21 cellular contexts compared by ENCODE assay signal in genomic region chr1:22413799-22414198, GRCh38. TPM values are rescaled to one million over a fixed set of nuclear protein-coding genes. Genes with fewer than 3 reads are reported as not detected.
A peak's percentile ranks its signal among the peaks of the same experiment; 100 is the strongest.
DNase-seq lines count a peak whose midpoint lies in the region; ATAC-seq, FAIRE-seq and TF ChIP-seq lines count a peak whose summit lies in the region.
"Had no signal": no experiment of that assay in that cellular context is flagged by ENCODE, and none has a peak within 500 bp of the region (broad histone marks: within the 10 kb centered on the region; RNA-seq: fewer than 3 reads in every experiment).

No MANE protein-coding gene starts in this region.

- POLR2A ChIA-PET in A549 (lab: Yijun Ruan, JAX) = interaction anchor here (1.2 kb wide), 1 partner anchor 389 kb away, joined by 3 read pairs; no protein-coding TSS in a partner anchor

- TF ChIP-seq EP300 in A549 (IDR thresholded peaks at IDR 0.05) = no peak

- H4K20me1 ChIP-seq in hepatocyte (ENCODE audit: insufficient read depth, poor library complexity, severe bottlenecking) = no peaks in the 10 kb centered on the region

- no peak for TF ChIP-seq POLR2A in A549 (IDR thresholded peaks at IDR 0.05; ENCODE audit: low read length)

- H3K4me3 ChIP-seq in A549 = no peak overlapping the region
- peak overlapping the region; percentile 18; the same call in 1 of the 2 replicates for H3K4me3 ChIP-seq in LNCaP clone FGC (ENCODE audit: low read depth, low read length)
- H3K4me3 ChIP-seq in hepatocyte = no peak overlapping the region
- H3K4me3 ChIP-seq: GM12878, vagina had no signal

- 0% methylated on average over 1 of the region's 1 CpG for WGBS in A549 (ENCODE audit: missing lambda C conversion rate)
- WGBS in hepatocyte (ENCODE audit: low lambda C conversion rate, missing lambda C conversion rate) = 0% methylated on average over 1 of the region's 1 CpG

- H3K36me3 Mint-ChIP-seq in osteocyte (ENCODE audit: unreplicated experiment) = peaks cover 3% of the 10 kb centered on the region
- H3K36me3 Mint-ChIP-seq: CD4-positive, CD25-positive, alpha-beta regulatory T cell had no signal

- peaks cover 34% of the 10 kb centered on the region for H3K4me1 ChIP-seq in A549
- H3K4me1 ChIP-seq in hepatocyte (ENCODE audit: insufficient read depth) = peaks cover 30% of the 10 kb centered on the region

- TF ChIP-seq CTCF in A549 (IDR thresholded peaks at IDR 0.05) (no peak), LNCaP clone FGC (IDR thresholded peaks at IDR 0.05; ENCODE audit: control insufficient read depth, extremely low read depth, insufficient read depth) (no peak), hepatocyte (IDR thresholded peaks at IDR 0.05; ENCODE audit: poor library complexity) (no peak), osteocyte (IDR thresholded peaks at IDR 0.05) (no peak)

- CTCF ChIA-PET in A549 (lab: Yijun Ruan, JAX) = interaction anchor here (0.9 to 1.5 kb wide), 2 partner anchors 229 to 308 kb away, joined by 3 to 4 read pairs; no protein-coding TSS in a partner anchor

- H3K4me3 Mint-ChIP-seq in osteocyte (ENCODE audit: unreplicated experiment) = no peak overlapping the region
- H3K4me3 Mint-ChIP-seq: activated CD4-positive, alpha-beta T cell treated with anti-CD3 and anti-CD28 coated beads, Interleukin-2, amount 10 ng/mL, durations not matched to agents 24 days and 14 days; CD4-positive, CD25-positive, alpha-beta regulatory T cell; T-helper 1 cell treated with Interleukin-12 subunit alpha and Interleukin-12 subunit beta and Interleukin-4 antibody, amounts not matched to agents 30 μg/mL and 1 μg/mL, for 36 hours had no signal

- DNase-seq in A549 (ENCODE audit: low read depth in 1 of 2, low spot score in 1 of 2) (no peak), LNCaP clone FGC (ENCODE audit: low read depth) (no peak), hepatocyte (ENCODE audit: low spot score) (no peak), osteocyte (ENCODE audit: extremely low spot score, unreplicated experiment) (no peak), C1 segment of cervical spinal cord (lab: John Stamatoyannopoulos, UW) (no peak), cardiac septum (ENCODE audit: low spot score) (no peak)
- DNase-seq: activated CD4-positive, alpha-beta T cell treated with anti-CD3 and anti-CD28 coated beads, Interleukin-2, amount 10 ng/mL, durations not matched to agents 24 days and 14 days; CD4-positive, CD25-positive, alpha-beta regulatory T cell; H7; head of caudate nucleus; NCI-H1048; retina; stimulated activated CD4-positive, alpha-beta T cell treated with anti-CD3 and anti-CD28 coated beads, Interleukin-12 subunit alpha, Interleukin-12 subunit beta, amount 100 ng/mL, for 4 hours had no signal

- H3K4me2 ChIP-seq in A549 (peak overlapping the region; percentile 78), hepatocyte (no peak overlapping the region)
- H3K4me2 ChIP-seq: KMS-11 had no signal

- 0 out of 6 replicates have a peak, but pooled peaks of 1 of the 2 experiments have one; percentile 4 for ATAC-seq in A549
- no peak for ATAC-seq in GM21576 (IDR thresholded peaks at IDR 0.05; ENCODE audit: unreplicated experiment)
- ATAC-seq in HG02642 (IDR thresholded peaks at IDR 0.05; ENCODE audit: poor library complexity, unreplicated experiment) = no peak
- ATAC-seq: GM12878 had no signal

- peaks cover 6% of the 10 kb centered on the region for H3K9me3 Mint-ChIP-seq in osteocyte (ENCODE audit: unreplicated experiment)
- H3K9me3 Mint-ChIP-seq: activated CD4-positive, alpha-beta T cell treated with anti-CD3 and anti-CD28 coated beads, Interleukin-2, amount 10 ng/mL, durations not matched to agents 24 days and 14 days; activated T-helper 2 cell treated with anti-CD3 and anti-CD28 coated beads, Interferon-gamma antibody, Interleukin-2, Interleukin-4, amounts not matched to agents 10 μg/mL and 5 μg/mL and 100 μg/mL, durations not matched to agents 14 hours and 24 hours and 36 hours; T-helper 1 cell treated with Interleukin-12 subunit alpha and Interleukin-12 subunit beta and Interleukin-4 antibody, amounts not matched to agents 30 μg/mL and 1 μg/mL, for 36 hours had no signal

- intact Hi-C loops in cardiac septum (cut with DNase I) = no loop called here

- H3K27me3 ChIP-seq in hepatocyte = no peaks in the 10 kb centered on the region
- H3K27me3 ChIP-seq: brain microvascular endothelial cell, vagina had no signal

- peaks cover 35% of the 10 kb centered on the region for H3K4me1 Mint-ChIP-seq in osteocyte (ENCODE audit: unreplicated experiment)
- H3K4me1 Mint-ChIP-seq: CD4-positive, CD25-positive, alpha-beta regulatory T cell had no signal

- no peak for TF ChIP-seq RAD21 in A549 (conservative IDR thresholded peaks at IDR 0.05 in 1 of 2, IDR thresholded peaks at IDR 0.05 in 1 of 2)

- no peak for FAIRE-seq in A549 (lab: Jason Lieb, UNC)
- FAIRE-seq: GM12878 had no signal

- no peaks in the 10 kb centered on the region for H3K36me3 ChIP-seq in hepatocyte (replicated peaks; ENCODE audit: insufficient read depth, low read depth)
- H3K36me3 ChIP-seq: brain microvascular endothelial cell, vagina had no signal

- H2AFZ ChIP-seq in hepatocyte = no peak overlapping the region

- no peaks in the 10 kb centered on the region for H3K9me2 ChIP-seq in hepatocyte (replicated peaks; ENCODE audit: insufficient read depth)

- peaks cover 5% of the 10 kb centered on the region for H3K27me3 Mint-ChIP-seq in osteocyte (ENCODE audit: unreplicated experiment)

- no peak overlapping the region for H3K27ac ChIP-seq in A549
- peak overlapping the region; percentile 94 for H3K27ac ChIP-seq in hepatocyte
- H3K27ac ChIP-seq: KMS-11, vagina had no signal

- H3K9me3 ChIP-seq in A549 (peaks cover 4% of the 10 kb centered on the region; the same call in 1 of the 3 replicates), hepatocyte (ENCODE audit: low read depth) (no peaks in the 10 kb centered on the region)
- H3K9me3 ChIP-seq: vagina had no signal

- H3K79me2 ChIP-seq in hepatocyte = no peaks in the 10 kb centered on the region

- H3K27ac Mint-ChIP-seq in osteocyte (ENCODE audit: unreplicated experiment) = peak overlapping the region; percentile 82
- H3K27ac Mint-ChIP-seq: activated CD4-positive, alpha-beta T cell treated with anti-CD3 and anti-CD28 coated beads, Interleukin-2, amount 10 ng/mL, durations not matched to agents 24 days and 14 days; activated T-helper 2 cell treated with anti-CD3 and anti-CD28 coated beads, Interferon-gamma antibody, Interleukin-2, Interleukin-4, amounts not matched to agents 10 μg/mL and 5 μg/mL and 100 μg/mL, durations not matched to agents 14 hours and 24 hours and 36 hours; CD4-positive, CD25-positive, alpha-beta regulatory T cell; T-helper 1 cell treated with Interleukin-12 subunit alpha and Interleukin-12 subunit beta and Interleukin-4 antibody, amounts not matched to agents 30 μg/mL and 1 μg/mL, for 36 hours had no signal

TF ChIP-seq in A549, 52 proteins besides CTCF, POLR2A, EP300 and RAD21:
- TF ChIP-seq EHMT2 (IDR thresholded peaks at IDR 0.05; ENCODE audit: low read depth) (no peak), KDM1A (IDR thresholded peaks at IDR 0.05; ENCODE audit: low read depth) (peak; percentile 64), ZFP36 (IDR thresholded peaks at IDR 0.05; ENCODE audit: borderline replicate concordance, partially characterized antibody) (peak; percentile 50), RNF2 (IDR thresholded peaks at IDR 0.05; ENCODE audit: borderline replicate concordance, low read depth) (no peak), HDAC2 (IDR thresholded peaks at IDR 0.05) (no peak)

RNA-seq across cellular contexts. Expression of gene ZBTB40, which starts 37.9 kb away (rescaled TPM):
- 6.2 and 10.6 TPM in 2 replicates for polyA plus RNA-seq in A549 (2011; rRNA removed)
- polyA plus RNA-seq in A549 (2012; cell fraction: cytosol; rRNA removed) = 2.9 and 3.5 TPM in 2 replicates
- 16.7 and 22.0 TPM in 2 replicates for polyA plus RNA-seq in A549 (2012; cell fraction: nucleus; rRNA removed)
- polyA plus RNA-seq in A549 (2017; fragmentation: RNase III; extraction: RNeasy Plus Mini Kit Qiagen cat#74134 plus additional on column Dnase treatment) = 6.4 to 7.0 TPM (median 7.0 TPM) in 3 replicates
- polyA minus RNA-seq in A549 (2011; rRNA and poly(A)+ RNA removed) = 18.6 and 21.0 TPM in 2 replicates
- 17.7 and 18.1 TPM in 2 replicates for total RNA-seq in hepatocyte
- 7.3 and 8.0 TPM in 2 replicates for polyA plus RNA-seq in hepatocyte
- 22.5 and 23.6 TPM in 2 replicates for total RNA-seq in osteocyte
- 12.9 TPM for total RNA-seq in cardiac septum
